13 cellular contexts compared by ENCODE assay signal in the genomic region with DNA sequence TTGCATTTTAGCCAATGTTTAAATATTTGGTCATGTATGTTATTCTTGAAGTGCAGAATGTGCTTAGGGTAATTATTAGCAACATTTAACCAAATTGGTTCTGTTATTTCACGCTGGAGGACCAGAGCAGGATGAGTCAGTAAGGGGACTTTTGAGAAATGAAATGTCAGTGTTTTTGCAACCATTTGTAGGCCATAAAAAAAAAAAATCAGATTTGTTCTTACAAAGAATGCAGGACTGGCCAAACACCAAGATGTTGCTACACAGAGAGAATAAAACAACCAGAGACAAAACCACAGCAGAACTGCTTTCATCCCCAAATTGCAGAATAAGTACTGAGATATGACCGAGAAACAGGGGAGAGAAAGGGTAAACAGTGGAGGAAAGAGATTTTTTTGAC.
DNase-seq lines count a peak whose midpoint lies in the region; ATAC-seq and TF ChIP-seq lines count a peak whose summit lies in the region.
"Had no signal": no experiment of that assay in that cellular context is flagged by ENCODE, and none has a peak within 500 bp of the region (broad histone marks: within the 10 kb centered on the region; RNA-seq: fewer than 3 reads in every experiment).

No MANE protein-coding gene starts in this region.

- DNase-seq in AG04450 (ENCODE audit: low read depth, low spot score), result peak; percentile 70
- no peak for DNase-seq in SK-N-SH
- peak; percentile 97 for DNase-seq in fibroblast of villous mesenchyme (ENCODE audit: low read depth)
- DNase-seq in osteocyte (ENCODE audit: extremely low spot score, unreplicated experiment), result no peak
- no peak for DNase-seq in pons (ENCODE audit: low spot score)
- no peak for DNase-seq in caudate nucleus (lab: John Stamatoyannopoulos, UW)
- no peak for DNase-seq in NCI-H2081 (lab: John Stamatoyannopoulos, UW)
- DNase-seq: activated CD8-positive, alpha-beta T cell treated with anti-CD3 and anti-CD28 coated beads, Interleukin-2, amount 10 ng/mL, durations not matched to agents 7 days and 5 days; MV-4-11; stimulated activated CD4-positive, alpha-beta T cell treated with anti-CD3 and anti-CD28 coated beads, Interleukin-1b, Interleukin-23, amount 100 ng/mL, for 48 hours; stomach had no signal

- POLR2A ChIA-PET in AG04450 (lab: Yijun Ruan, JAX) (interaction anchor here (1.0 kb wide), 1 partner anchor 15 kb away, joined by 3 read pairs; no protein-coding TSS in a partner anchor), SK-N-SH (lab: Yijun Ruan, JAX) (no interaction called here)

- TF ChIP-seq RAD21 in SK-N-SH (IDR thresholded peaks at IDR 0.05; ENCODE audit: low read length), result no peak

- H3K36me3 ChIP-seq in SK-N-SH (replicated peaks in 1 of 2; ENCODE audit: control insufficient read depth in 1 of 2, insufficient read depth in 2 of 2, low read length in 1 of 2), result peaks cover 5 to 27% of the 10 kb centered on the region in 2 experiments
- H3K36me3 ChIP-seq: stomach had no signal

- ATAC-seq in GM21786 (IDR thresholded peaks at IDR 0.05; ENCODE audit: unreplicated experiment), result no peak
- ATAC-seq: activated CD8-positive, alpha-beta T cell treated with anti-CD3 and anti-CD28 coated beads, Interleukin-2, amount 10 ng/mL, durations not matched to agents 7 days and 5 days had no signal

- H3K4me1 Mint-ChIP-seq in osteocyte (ENCODE audit: unreplicated experiment), result peaks cover 27% of the 10 kb centered on the region

- no peak overlapping the region for H3K4me3 ChIP-seq in AG04450 (ENCODE audit: low read depth, low read length)
- H3K4me3 ChIP-seq in SK-N-SH (ENCODE audit: low read depth in 2 of 2, low read length in 1 of 2), result no peak overlapping the region
- H3K4me3 ChIP-seq in fibroblast of villous mesenchyme (ENCODE audit: low read depth, low read length), result no peak overlapping the region
- H3K4me3 ChIP-seq: stomach had no signal

- H3K9me3 ChIP-seq in AG04450 (ENCODE audit: control insufficient read depth, insufficient read depth, low read length) (peaks cover 16% of the 10 kb centered on the region), SK-N-SH (peaks cover 26% of the 10 kb centered on the region)

- H3K9ac ChIP-seq in SK-N-SH, result no peak overlapping the region

- TF ChIP-seq CTCF in AG04450 (IDR thresholded peaks at IDR 0.05; ENCODE audit: low read depth, low read length) (no peak), SK-N-SH (IDR thresholded peaks at IDR 0.05) (no peak), fibroblast of villous mesenchyme (IDR thresholded peaks at IDR 0.05; ENCODE audit: insufficient read depth, low read depth, low read length) (no peak), osteocyte (IDR thresholded peaks at IDR 0.05) (no peak)

- H2AFZ ChIP-seq in SK-N-SH (ENCODE audit: low read depth), result no peak overlapping the region

- peak overlapping the region; percentile 20 for H3K4me3 Mint-ChIP-seq in osteocyte (ENCODE audit: unreplicated experiment)
- H3K4me3 Mint-ChIP-seq: activated CD8-positive, alpha-beta T cell treated with anti-CD3 and anti-CD28 coated beads, Interleukin-2, amount 10 ng/mL, durations not matched to agents 7 days and 5 days; B cell had no signal

- H3F3A ChIP-seq in SK-N-SH (replicated peaks; ENCODE audit: insufficient read depth), result no peaks in the 10 kb centered on the region

- 31% methylated on average over 2 of the region's 2 CpGs for WGBS in SK-N-SH (ENCODE audit: low lambda C conversion rate)

- peaks cover 6% of the 10 kb centered on the region; the same call in 1 of the 2 replicates for H3K79me2 ChIP-seq in SK-N-SH (ENCODE audit: insufficient read depth)

- no peaks in the 10 kb centered on the region for H3K9me2 ChIP-seq in SK-N-SH

- H3K36me3 Mint-ChIP-seq in osteocyte (ENCODE audit: unreplicated experiment), result peaks cover 32% of the 10 kb centered on the region

- H3K27me3 ChIP-seq in AG04450 (ENCODE audit: control insufficient read depth, insufficient read depth, low read length) (no peaks in the 10 kb centered on the region), SK-N-SH (ENCODE audit: insufficient read depth) (no peaks in the 10 kb centered on the region)
- H3K27me3 ChIP-seq: stomach had no signal

- H3K27me3 Mint-ChIP-seq in osteocyte (ENCODE audit: unreplicated experiment), result no peaks in the 10 kb centered on the region
- H3K27me3 Mint-ChIP-seq: B cell had no signal

- H3K27ac ChIP-seq in AG04450 (ENCODE audit: low read depth, low read length) (no peak overlapping the region), SK-N-SH (ENCODE audit: low read depth in 2 of 2, low read length in 1 of 2) (no peak overlapping the region; a peak in 1 of 4 replicates), caudate nucleus (ENCODE audit: low read depth, low read length) (no peak overlapping the region)

- no peaks in the 10 kb centered on the region for H4K20me1 ChIP-seq in SK-N-SH (ENCODE audit: insufficient read depth)

- H3K27ac Mint-ChIP-seq in osteocyte (ENCODE audit: unreplicated experiment), result peak overlapping the region; percentile 70
- H3K27ac Mint-ChIP-seq: activated CD8-positive, alpha-beta T cell treated with anti-CD3 and anti-CD28 coated beads, Interleukin-2, amount 10 ng/mL, durations not matched to agents 7 days and 5 days; B cell had no signal

- no peaks in the 10 kb centered on the region for H3K4me1 ChIP-seq in SK-N-SH (ENCODE audit: control insufficient read depth in 1 of 2, insufficient read depth in 2 of 2, low read depth in 1 of 2, low read length in 1 of 2)

- CTCF ChIA-PET in AG04450 (lab: Charles Lee), result no interaction called here
- CTCF ChIA-PET in SK-N-SH (lab: Yijun Ruan, JAX), result interaction anchor here (1.3 kb wide), 1 partner anchor 14 kb away, joined by 3 read pairs; no protein-coding TSS in a partner anchor

- TF ChIP-seq EP300 in SK-N-SH (IDR thresholded peaks at IDR 0.05; ENCODE audit: borderline replicate concordance in 1 of 2, low read depth in 1 of 2, low read length in 1 of 2), result no peak

- H3K4me2 ChIP-seq in SK-N-SH, result no peak overlapping the region

- H3K9me3 Mint-ChIP-seq in osteocyte (ENCODE audit: unreplicated experiment), result peaks cover 21% of the 10 kb centered on the region

TF ChIP-seq in SK-N-SH, 30 proteins besides CTCF, POLR2A, EP300 and RAD21:
- TF ChIP-seq FOXM1 (IDR thresholded peaks at IDR 0.05; ENCODE audit: low read depth), result 0 out of 2 replicates have a peak, but pooled peaks have one; percentile 38
- TF ChIP-seq MEF2A (IDR thresholded peaks at IDR 0.05; ENCODE audit: borderline replicate concordance, low read depth), result no peak
- TF ChIP-seq GABPA (IDR thresholded peaks at IDR 0.05; ENCODE audit: low read depth), result no peak
- TF ChIP-seq JUND (IDR thresholded peaks at IDR 0.05), result 0 out of 2 replicates have a peak, but pooled peaks have one; percentile 7
- no peak for TF ChIP-seq RCOR1 (IDR thresholded peaks at IDR 0.05; ENCODE audit: low read length)
- TF ChIP-seq, protein P1, sequence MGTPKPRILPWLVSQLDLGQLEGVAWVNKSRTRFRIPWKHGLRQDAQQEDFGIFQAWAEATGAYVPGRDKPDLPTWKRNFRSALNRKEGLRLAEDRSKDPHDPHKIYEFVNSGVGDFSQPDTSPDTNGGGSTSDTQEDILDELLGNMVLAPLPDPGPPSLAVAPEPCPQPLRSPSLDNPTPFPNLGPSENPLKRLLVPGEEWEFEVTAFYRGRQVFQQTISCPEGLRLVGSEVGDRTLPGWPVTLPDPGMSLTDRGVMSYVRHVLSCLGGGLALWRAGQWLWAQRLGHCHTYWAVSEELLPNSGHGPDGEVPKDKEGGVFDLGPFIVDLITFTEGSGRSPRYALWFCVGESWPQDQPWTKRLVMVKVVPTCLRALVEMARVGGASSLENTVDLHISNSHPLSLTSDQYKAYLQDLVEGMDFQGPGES (IDR thresholded peaks at IDR 0.05; ENCODE audit: low read depth, low read length), result no peak
- TF ChIP-seq, protein P2, sequence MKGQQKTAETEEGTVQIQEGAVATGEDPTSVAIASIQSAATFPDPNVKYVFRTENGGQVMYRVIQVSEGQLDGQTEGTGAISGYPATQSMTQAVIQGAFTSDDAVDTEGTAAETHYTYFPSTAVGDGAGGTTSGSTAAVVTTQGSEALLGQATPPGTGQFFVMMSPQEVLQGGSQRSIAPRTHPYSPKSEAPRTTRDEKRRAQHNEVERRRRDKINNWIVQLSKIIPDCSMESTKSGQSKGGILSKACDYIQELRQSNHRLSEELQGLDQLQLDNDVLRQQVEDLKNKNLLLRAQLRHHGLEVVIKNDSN (IDR thresholded peaks at IDR 0.05; ENCODE audit: borderline replicate concordance, low read depth), result no peak
- peak; percentile 30; the same call in 1 of the 2 replicates for TF ChIP-seq PBX3 (IDR thresholded peaks at IDR 0.05)
- TF ChIP-seq CHD2 (IDR thresholded peaks at IDR 0.05; ENCODE audit: low read length, partially characterized antibody), result no peak
- peak; percentile 26; the same call in 1 of the 2 replicates for TF ChIP-seq FOSL2 (IDR thresholded peaks at IDR 0.05; ENCODE audit: borderline replicate concordance, low read depth)

Comparison
In these comparisons a context has a peak if more than half of its experiments do, and no peak if none do; other contexts are left out.
1. DNase-seq: peak in AG04450 (single experiment) and fibroblast of villous mesenchyme (single experiment); none in SK-N-SH (single experiment), osteocyte (single experiment), pons (single experiment), caudate nucleus (0 of 61) and NCI-H2081 (0 of 2).